25 cellular contexts compared by ENCODE assay signal in genomic region chr12:46439793-46440511, GRCh38.
DNase-seq lines count a peak whose midpoint lies in the region; ATAC-seq, FAIRE-seq and TF ChIP-seq lines count a peak whose summit lies in the region.
"Had no signal": no experiment of that assay in that cellular context is flagged by ENCODE, and none has a peak within 500 bp of the region (broad histone marks: within the 10 kb centered on the region; RNA-seq: fewer than 3 reads in every experiment).

No MANE protein-coding gene starts in this region.

- CTCF ChIA-PET in A549 (lab: Yijun Ruan, JAX): interaction anchor here (2.1 kb wide), 1 partner anchor 9 kb away, joined by 6 read pairs; no protein-coding TSS in a partner anchor

- no peaks in the 10 kb centered on the region for H3K9me3 ChIP-seq in A549
- no peaks in the 10 kb centered on the region for H3K9me3 ChIP-seq in RWPE2 (ENCODE audit: severe bottlenecking)
- H3K9me3 ChIP-seq: BLaER1, esophagus squamous epithelium, ovary, Peyer's patch, tibial nerve had no signal

- H3K4me2 ChIP-seq in A549: no peak overlapping the region
- H3K4me2 ChIP-seq: BLaER1, GM23338 had no signal

- H3K4me1 ChIP-seq in A549 (peaks cover 36% of the 10 kb centered on the region), RWPE2 (ENCODE audit: insufficient read depth, poor library complexity, severe bottlenecking) (peaks cover 75% of the 10 kb centered on the region)
- H3K4me1 ChIP-seq: Peyer's patch had no signal

- TF ChIP-seq RAD21 in A549 (conservative IDR thresholded peaks at IDR 0.05 in 1 of 2, IDR thresholded peaks at IDR 0.05 in 1 of 2): no peak

- peak in 1 of 2 experiments; percentile 21 for DNase-seq in A549 (ENCODE audit: low read depth in 1 of 2, low spot score in 1 of 2)
- DNase-seq in HT1080 (ENCODE audit: low read depth): peak; percentile 10
- no peak for DNase-seq in RWPE2 (ENCODE audit: low spot score)
- peak; percentile 32 to 44 for DNase-seq in foreskin fibroblast
- DNase-seq in NCI-H345 treated with DMSO at 0.1 percent for 48 hours (lab: John Stamatoyannopoulos, UW; ENCODE audit: unreplicated experiment): no peak
- no peak for DNase-seq in T-helper 1 cell
- DNase-seq in activated T-cell treated with anti-CD3 and anti-CD28 coated beads, Interleukin-2, amount 50 U/mL, for 24 hours: no peak
- DNase-seq: activated CD4-positive, alpha-beta T cell treated with anti-CD3 and anti-CD28 coated beads for 48 hours; activated CD8-positive, alpha-beta memory T cell treated with anti-CD3 and anti-CD28 coated beads, Interleukin-2, amount 10 ng/mL, durations not matched to agents 7 days and 5 days; activated naive CD8-positive, alpha-beta T cell treated with anti-CD3 and anti-CD28 coated beads for 36 hours; esophagus squamous epithelium; glutamatergic neuron; naive thymus-derived CD4-positive, alpha-beta T cell; NCI-H187 treated with DMSO at 0.1 percent for 48 hours; NCI-H345; ovary; Peyer's patch had no signal

- no peaks in the 10 kb centered on the region for H3K36me3 ChIP-seq in RWPE2 (ENCODE audit: low read depth)
- H3K36me3 ChIP-seq: BLaER1, esophagus squamous epithelium, ovary, Peyer's patch, tibial nerve had no signal

- ATAC-seq in A549: no peak; a peak in 1 of 6 replicates
- ATAC-seq in RWPE2 (ENCODE audit: low read depth): 0 out of 3 replicates have a peak, but pooled peaks have one; percentile 17
- no peak for ATAC-seq in activated CD4-positive, CD25-positive, alpha-beta regulatory T cell treated with anti-CD3 and anti-CD28 coated beads, Interleukin-2, amount 50 U/mL, for 24 hours
- ATAC-seq: activated CD8-positive, alpha-beta memory T cell treated with anti-CD3 and anti-CD28 coated beads, Interleukin-2, amount 10 ng/mL, durations not matched to agents 7 days and 5 days; GM23338; naive thymus-derived CD4-positive, alpha-beta T cell had no signal

- no peaks in the 10 kb centered on the region for H3K27me3 ChIP-seq in RWPE2 (ENCODE audit: insufficient read depth, poor library complexity, severe bottlenecking)
- H3K27me3 ChIP-seq: BLaER1, esophagus squamous epithelium, ovary, Peyer's patch, tibial nerve had no signal

- WGBS in A549 (ENCODE audit: missing lambda C conversion rate): 89% methylated on average over 5 of the region's 5 CpGs

- POLR2A ChIA-PET in A549 (lab: Yijun Ruan, JAX): no interaction called here

- no peaks in the 10 kb centered on the region for H3K36me3 Mint-ChIP-seq in activated T-cell treated with anti-CD3 and anti-CD28 coated beads, Interleukin-2, amount 50 U/mL, for 24 hours (ENCODE audit: low read depth)
- H3K36me3 Mint-ChIP-seq: activated naive CD8-positive, alpha-beta T cell treated with anti-CD3 and anti-CD28 coated beads for 36 hours had no signal

- H3K4me3 Mint-ChIP-seq in activated T-cell treated with anti-CD3 and anti-CD28 coated beads, Interleukin-2, amount 50 U/mL, for 24 hours: no peak overlapping the region
- H3K4me3 Mint-ChIP-seq: activated CD8-positive, alpha-beta memory T cell treated with anti-CD3 and anti-CD28 coated beads, Interleukin-2, amount 10 ng/mL, durations not matched to agents 7 days and 5 days; activated naive CD8-positive, alpha-beta T cell treated with anti-CD3 and anti-CD28 coated beads for 36 hours; activated T-helper 1 cell treated with anti-CD3 and anti-CD28 coated beads, Interleukin-12 subunit alpha, Interleukin-12 subunit beta, Interleukin-2, Interleukin-4 antibody, amounts not matched to agents 30 ng/mL and 10 ng/mL and 1 ng/mL, durations not matched to agents 14 hours and 24 hours and 36 hours; GM23338; naive thymus-derived CD4-positive, alpha-beta T cell; stimulated activated naive CD8-positive, alpha-beta T cell treated with anti-CD3 and anti-CD28 coated beads, Interleukin-15, Interleukin-2, amounts not matched to agents 100 ng/mL and 50 ng/mL, for 24 hours; T-helper 1 cell treated with Interleukin-12 subunit alpha and Interleukin-12 subunit beta and Interleukin-4 antibody, amounts not matched to agents 30 μg/mL and 1 μg/mL, for 36 hours had no signal

- no peak for FAIRE-seq in A549 (lab: Jason Lieb, UNC)
- FAIRE-seq: A204.1 had no signal

- H3K9me3 Mint-ChIP-seq in activated T-cell treated with anti-CD3 and anti-CD28 coated beads, Interleukin-2, amount 50 U/mL, for 24 hours: no peaks in the 10 kb centered on the region
- H3K9me3 Mint-ChIP-seq: activated naive CD8-positive, alpha-beta T cell treated with anti-CD3 and anti-CD28 coated beads for 36 hours; activated T-helper 1 cell treated with anti-CD3 and anti-CD28 coated beads, Interleukin-12 subunit alpha, Interleukin-12 subunit beta, Interleukin-2, Interleukin-4 antibody, amounts not matched to agents 30 ng/mL and 10 ng/mL and 1 ng/mL, durations not matched to agents 14 hours and 24 hours and 36 hours; GM23338; naive thymus-derived CD4-positive, alpha-beta T cell; stimulated activated naive CD8-positive, alpha-beta T cell treated with anti-CD3 and anti-CD28 coated beads, Interleukin-15, Interleukin-2, amounts not matched to agents 100 ng/mL and 50 ng/mL, for 24 hours; T-helper 1 cell treated with Interleukin-12 subunit alpha and Interleukin-12 subunit beta and Interleukin-4 antibody, amounts not matched to agents 30 μg/mL and 1 μg/mL, for 36 hours had no signal

- TF ChIP-seq POLR2A in A549 (IDR thresholded peaks at IDR 0.05; ENCODE audit: low read length): no peak

- TF ChIP-seq CTCF in A549 (IDR thresholded peaks at IDR 0.05) (no peak), RWPE2 (IDR thresholded peaks at IDR 0.05; ENCODE audit: poor library complexity, severe bottlenecking) (no peak), foreskin fibroblast (IDR thresholded peaks at IDR 0.05; ENCODE audit: low read depth, low read length) (no peak)

- no peaks in the 10 kb centered on the region for H3K27me3 Mint-ChIP-seq in activated T-cell treated with anti-CD3 and anti-CD28 coated beads, Interleukin-2, amount 50 U/mL, for 24 hours
- H3K27me3 Mint-ChIP-seq: activated CD8-positive, alpha-beta memory T cell treated with anti-CD3 and anti-CD28 coated beads, Interleukin-2, amount 10 ng/mL, durations not matched to agents 7 days and 5 days; activated naive CD8-positive, alpha-beta T cell treated with anti-CD3 and anti-CD28 coated beads for 36 hours; naive thymus-derived CD4-positive, alpha-beta T cell; stimulated activated naive CD8-positive, alpha-beta T cell treated with anti-CD3 and anti-CD28 coated beads, Interleukin-15, Interleukin-2, amounts not matched to agents 100 ng/mL and 50 ng/mL, for 24 hours had no signal

- H3K4me1 Mint-ChIP-seq in activated T-cell treated with anti-CD3 and anti-CD28 coated beads, Interleukin-2, amount 50 U/mL, for 24 hours (ENCODE audit: low read depth): peaks cover 4% of the 10 kb centered on the region
- H3K4me1 Mint-ChIP-seq: activated CD8-positive, alpha-beta memory T cell treated with anti-CD3 and anti-CD28 coated beads, Interleukin-2, amount 10 ng/mL, durations not matched to agents 7 days and 5 days had no signal

- H3K27ac ChIP-seq in A549: peak overlapping the region in 1 of 2 experiments; percentile 38; a peak in 4 of 6 replicates
- H3K27ac ChIP-seq in RWPE2 (ENCODE audit: poor library complexity, severe bottlenecking): peak overlapping the region; percentile 99
- H3K27ac ChIP-seq: BLaER1, esophagus squamous epithelium, ovary, Peyer's patch, tibial nerve had no signal

- TF ChIP-seq EP300 in A549 (IDR thresholded peaks at IDR 0.05): no peak

- no peak overlapping the region for H3K4me3 ChIP-seq in A549
- no peak overlapping the region for H3K4me3 ChIP-seq in RWPE2 (ENCODE audit: severe bottlenecking)
- H3K4me3 ChIP-seq in foreskin fibroblast (ENCODE audit: low read depth in 1 of 2, low read length in 2 of 2): no peak overlapping the region
- H3K4me3 ChIP-seq: BLaER1, esophagus squamous epithelium, GM23338, ovary, Peyer's patch, tibial nerve had no signal

- H3K27ac Mint-ChIP-seq in activated T-cell treated with anti-CD3 and anti-CD28 coated beads, Interleukin-2, amount 50 U/mL, for 24 hours: no peak overlapping the region
- H3K27ac Mint-ChIP-seq: activated CD8-positive, alpha-beta memory T cell treated with anti-CD3 and anti-CD28 coated beads, Interleukin-2, amount 10 ng/mL, durations not matched to agents 7 days and 5 days; activated naive CD8-positive, alpha-beta T cell treated with anti-CD3 and anti-CD28 coated beads for 36 hours; activated T-helper 1 cell treated with anti-CD3 and anti-CD28 coated beads, Interleukin-12 subunit alpha, Interleukin-12 subunit beta, Interleukin-2, Interleukin-4 antibody, amounts not matched to agents 30 ng/mL and 10 ng/mL and 1 ng/mL, durations not matched to agents 14 hours and 24 hours and 36 hours; GM23338; naive thymus-derived CD4-positive, alpha-beta T cell; stimulated activated naive CD8-positive, alpha-beta T cell treated with anti-CD3 and anti-CD28 coated beads, Interleukin-15, Interleukin-2, amounts not matched to agents 100 ng/mL and 50 ng/mL, for 24 hours; T-helper 1 cell treated with Interleukin-12 subunit alpha and Interleukin-12 subunit beta and Interleukin-4 antibody, amounts not matched to agents 30 μg/mL and 1 μg/mL, for 36 hours had no signal

TF ChIP-seq in A549, 52 proteins besides CTCF, POLR2A, EP300 and RAD21 (continues in another document):
- TF ChIP-seq KDM5A (IDR thresholded peaks at IDR 0.05) (no peak), ATOH8 (CRISPR knock-in tag; IDR thresholded peaks at IDR 0.05; ENCODE audit: low read depth) (no peak), FOXS1 (CRISPR knock-in tag; IDR thresholded peaks at IDR 0.05) (no peak), NPAS2 (CRISPR knock-in tag; IDR thresholded peaks at IDR 0.05; ENCODE audit: borderline replicate concordance) (no peak), PBX3 (IDR thresholded peaks at IDR 0.05) (no peak)

Comparison
In these comparisons a context has a peak if more than half of its experiments do, and no peak if none do; other contexts are left out.
1. DNase-seq: peak in HT1080 (single experiment) and foreskin fibroblast (2 of 2); none in RWPE2 (single experiment), NCI-H345 treated with DMSO at 0.1 percent for 48 hours (single experiment), T-helper 1 cell (0 of 5) and activated T-cell treated with anti-CD3 and anti-CD28 coated beads, Interleukin-2, amount 50 U/mL, for 24 hours (single experiment).